1 cellular context compared by ENCODE assay signal in genomic region chr18:57974585-57974984, GRCh38.
TF ChIP-seq lines count a peak whose summit lies in the region.

No MANE protein-coding gene starts in this region.

TF ChIP-seq in HepG2, 621 proteins besides CTCF, POLR2A, EP300 and RAD21 (continued from another document):
- TF ChIP-seq, protein P1, sequence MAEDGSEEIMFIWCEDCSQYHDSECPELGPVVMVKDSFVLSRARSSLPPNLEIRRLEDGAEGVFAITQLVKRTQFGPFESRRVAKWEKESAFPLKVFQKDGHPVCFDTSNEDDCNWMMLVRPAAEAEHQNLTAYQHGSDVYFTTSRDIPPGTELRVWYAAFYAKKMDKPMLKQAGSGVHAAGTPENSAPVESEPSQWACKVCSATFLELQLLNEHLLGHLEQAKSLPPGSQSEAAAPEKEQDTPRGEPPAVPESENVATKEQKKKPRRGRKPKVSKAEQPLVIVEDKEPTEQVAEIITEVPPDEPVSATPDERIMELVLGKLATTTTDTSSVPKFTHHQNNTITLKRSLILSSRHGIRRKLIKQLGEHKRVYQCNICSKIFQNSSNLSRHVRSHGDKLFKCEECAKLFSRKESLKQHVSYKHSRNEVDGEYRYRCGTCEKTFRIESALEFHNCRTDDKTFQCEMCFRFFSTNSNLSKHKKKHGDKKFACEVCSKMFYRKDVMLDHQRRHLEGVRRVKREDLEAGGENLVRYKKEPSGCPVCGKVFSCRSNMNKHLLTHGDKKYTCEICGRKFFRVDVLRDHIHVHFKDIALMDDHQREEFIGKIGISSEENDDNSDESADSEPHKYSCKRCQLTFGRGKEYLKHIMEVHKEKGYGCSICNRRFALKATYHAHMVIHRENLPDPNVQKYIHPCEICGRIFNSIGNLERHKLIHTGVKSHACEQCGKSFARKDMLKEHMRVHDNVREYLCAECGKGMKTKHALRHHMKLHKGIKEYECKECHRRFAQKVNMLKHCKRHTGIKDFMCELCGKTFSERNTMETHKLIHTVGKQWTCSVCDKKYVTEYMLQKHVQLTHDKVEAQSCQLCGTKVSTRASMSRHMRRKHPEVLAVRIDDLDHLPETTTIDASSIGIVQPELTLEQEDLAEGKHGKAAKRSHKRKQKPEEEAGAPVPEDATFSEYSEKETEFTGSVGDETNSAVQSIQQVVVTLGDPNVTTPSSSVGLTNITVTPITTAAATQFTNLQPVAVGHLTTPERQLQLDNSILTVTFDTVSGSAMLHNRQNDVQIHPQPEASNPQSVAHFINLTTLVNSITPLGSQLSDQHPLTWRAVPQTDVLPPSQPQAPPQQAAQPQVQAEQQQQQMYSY (CRISPR knock-in tag; IDR thresholded peaks at IDR 0.05): no peak
- TF ChIP-seq GATAD1 (CRISPR knock-in tag; IDR thresholded peaks at IDR 0.05) (no peak), SALL1 (CRISPR knock-in tag; IDR thresholded peaks at IDR 0.05) (peak; percentile 53), GTF3A (CRISPR knock-in tag; conservative IDR thresholded peaks at IDR 0.05) (no peak), ZNF781 (CRISPR knock-in tag; IDR thresholded peaks at IDR 0.05; ENCODE audit: borderline replicate concordance, not compliant biosample characterization) (no peak), ZBTB7B (CRISPR knock-in tag; IDR thresholded peaks at IDR 0.05) (no peak), ZNF562 (CRISPR knock-in tag; IDR thresholded peaks at IDR 0.05; ENCODE audit: borderline replicate concordance) (no peak), ZBTB8A (CRISPR knock-in tag; IDR thresholded peaks at IDR 0.05; ENCODE audit: borderline replicate concordance, low read depth) (no peak)
- TF ChIP-seq, protein P2, sequence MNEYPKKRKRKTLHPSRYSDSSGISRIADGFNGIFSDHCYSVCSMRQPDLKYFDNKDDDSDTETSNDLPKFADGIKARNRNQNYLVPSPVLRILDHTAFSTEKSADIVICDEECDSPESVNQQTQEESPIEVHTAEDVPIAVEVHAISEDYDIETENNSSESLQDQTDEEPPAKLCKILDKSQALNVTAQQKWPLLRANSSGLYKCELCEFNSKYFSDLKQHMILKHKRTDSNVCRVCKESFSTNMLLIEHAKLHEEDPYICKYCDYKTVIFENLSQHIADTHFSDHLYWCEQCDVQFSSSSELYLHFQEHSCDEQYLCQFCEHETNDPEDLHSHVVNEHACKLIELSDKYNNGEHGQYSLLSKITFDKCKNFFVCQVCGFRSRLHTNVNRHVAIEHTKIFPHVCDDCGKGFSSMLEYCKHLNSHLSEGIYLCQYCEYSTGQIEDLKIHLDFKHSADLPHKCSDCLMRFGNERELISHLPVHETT (CRISPR knock-in tag; conservative IDR thresholded peaks at IDR 0.05): no peak
- TF ChIP-seq, protein P3, sequence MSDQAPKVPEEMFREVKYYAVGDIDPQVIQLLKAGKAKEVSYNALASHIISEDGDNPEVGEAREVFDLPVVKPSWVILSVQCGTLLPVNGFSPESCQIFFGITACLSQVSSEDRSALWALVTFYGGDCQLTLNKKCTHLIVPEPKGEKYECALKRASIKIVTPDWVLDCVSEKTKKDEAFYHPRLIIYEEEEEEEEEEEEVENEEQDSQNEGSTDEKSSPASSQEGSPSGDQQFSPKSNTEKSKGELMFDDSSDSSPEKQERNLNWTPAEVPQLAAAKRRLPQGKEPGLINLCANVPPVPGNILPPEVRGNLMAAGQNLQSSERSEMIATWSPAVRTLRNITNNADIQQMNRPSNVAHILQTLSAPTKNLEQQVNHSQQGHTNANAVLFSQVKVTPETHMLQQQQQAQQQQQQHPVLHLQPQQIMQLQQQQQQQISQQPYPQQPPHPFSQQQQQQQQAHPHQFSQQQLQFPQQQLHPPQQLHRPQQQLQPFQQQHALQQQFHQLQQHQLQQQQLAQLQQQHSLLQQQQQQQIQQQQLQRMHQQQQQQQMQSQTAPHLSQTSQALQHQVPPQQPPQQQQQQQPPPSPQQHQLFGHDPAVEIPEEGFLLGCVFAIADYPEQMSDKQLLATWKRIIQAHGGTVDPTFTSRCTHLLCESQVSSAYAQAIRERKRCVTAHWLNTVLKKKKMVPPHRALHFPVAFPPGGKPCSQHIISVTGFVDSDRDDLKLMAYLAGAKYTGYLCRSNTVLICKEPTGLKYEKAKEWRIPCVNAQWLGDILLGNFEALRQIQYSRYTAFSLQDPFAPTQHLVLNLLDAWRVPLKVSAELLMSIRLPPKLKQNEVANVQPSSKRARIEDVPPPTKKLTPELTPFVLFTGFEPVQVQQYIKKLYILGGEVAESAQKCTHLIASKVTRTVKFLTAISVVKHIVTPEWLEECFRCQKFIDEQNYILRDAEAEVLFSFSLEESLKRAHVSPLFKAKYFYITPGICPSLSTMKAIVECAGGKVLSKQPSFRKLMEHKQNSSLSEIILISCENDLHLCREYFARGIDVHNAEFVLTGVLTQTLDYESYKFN (CRISPR knock-in tag; conservative IDR thresholded peaks at IDR 0.05): no peak
